Comparison of ENCODE assay signal across 12 cellular contexts in genomic region chr13:107586216-107586615, GRCh38.
DNase-seq lines count a peak whose midpoint lies in the region; ATAC-seq, FAIRE-seq and TF ChIP-seq lines count a peak whose summit lies in the region.
"Had no signal": no experiment of that assay in that cellular context is flagged by ENCODE, and none has a peak within 500 bp of the region (broad histone marks: within the 10 kb centered on the region; RNA-seq: fewer than 3 reads in every experiment).

No MANE protein-coding gene starts in this region.

- H3K27me3 Mint-ChIP-seq in stimulated activated naive CD8-positive, alpha-beta T cell treated with anti-CD3 and anti-CD28 coated beads, Interleukin-15, amount 100 ng/mL, for 72 hours: no peaks in the 10 kb centered on the region

- H3K4ac ChIP-seq in mesenchymal stem cell (ENCODE audit: low read depth in 1 of 2, low read length in 2 of 2): no peak overlapping the region

- H3K4me1 Mint-ChIP-seq in stimulated activated naive CD8-positive, alpha-beta T cell treated with anti-CD3 and anti-CD28 coated beads, Interleukin-15, amount 100 ng/mL, for 72 hours: no peaks in the 10 kb centered on the region
- H3K4me1 Mint-ChIP-seq: CD14-positive monocyte had no signal

- TF ChIP-seq CTCF in endothelial cell of umbilical vein (IDR thresholded peaks at IDR 0.05; ENCODE audit: extremely low read depth in 1 of 2, insufficient read depth in 1 of 2, low read depth in 1 of 2, low read length in 2 of 2): no peak

- H3K4me2 ChIP-seq in endothelial cell of umbilical vein (ENCODE audit: insufficient read depth, low read length) (no peak overlapping the region), mesenchymal stem cell (ENCODE audit: low read length, poor library complexity, severe bottlenecking) (no peak overlapping the region)

- H4K8ac ChIP-seq in mesenchymal stem cell (ENCODE audit: low read length): no peak overlapping the region

- CTCF ChIA-PET in endothelial cell of umbilical vein (lab: Charles Lee): no interaction called here

- ATAC-seq in HG02588 (IDR thresholded peaks at IDR 0.05; ENCODE audit: unreplicated experiment) (no peak), HG02571 (IDR thresholded peaks at IDR 0.05; ENCODE audit: unreplicated experiment) (no peak)
- ATAC-seq in stimulated activated naive CD8-positive, alpha-beta T cell treated with anti-CD3 and anti-CD28 coated beads, Interleukin-15, amount 100 ng/mL, for 72 hours: no peak

- H3K27me3 ChIP-seq in MG63 (no peaks in the 10 kb centered on the region), endothelial cell of umbilical vein (ENCODE audit: control insufficient read depth in 2 of 2, insufficient read depth in 2 of 2, low read length in 2 of 2) (no peaks in the 10 kb centered on the region), mesenchymal stem cell (ENCODE audit: control insufficient read depth in 1 of 2, insufficient read depth in 1 of 2, low read length in 2 of 2) (no peaks in the 10 kb centered on the region)

- intact Hi-C loops in endothelial cell of umbilical vein (cut with micrococcal nuclease): loop anchor here (10.0 kb wide), 1 partner anchor 381 kb away; no protein-coding TSS in a partner anchor

- H3K18ac ChIP-seq in mesenchymal stem cell (ENCODE audit: low read depth in 1 of 2, low read length in 2 of 2): no peak overlapping the region

- H3K27ac ChIP-seq in endothelial cell of umbilical vein (ENCODE audit: insufficient read depth, low read depth, low read length) (no peak overlapping the region), mesenchymal stem cell (ENCODE audit: low read length, poor library complexity, severe bottlenecking) (no peak overlapping the region)

- no peaks in the 10 kb centered on the region for H3K9me3 Mint-ChIP-seq in stimulated activated naive CD8-positive, alpha-beta T cell treated with anti-CD3 and anti-CD28 coated beads, Interleukin-15, amount 100 ng/mL, for 72 hours

- peaks cover 12% of the 10 kb centered on the region for H3K79me1 ChIP-seq in mesenchymal stem cell (replicated peaks; ENCODE audit: low read length, poor library complexity, severe bottlenecking)

- no peak overlapping the region for H2BK5ac ChIP-seq in mesenchymal stem cell (ENCODE audit: low read depth, low read length, poor library complexity, severe bottlenecking)

- no peak overlapping the region for H2BK120ac ChIP-seq in mesenchymal stem cell (ENCODE audit: low read depth, low read length)

- H4K20me1 ChIP-seq in endothelial cell of umbilical vein (replicated peaks; ENCODE audit: control insufficient read depth, extremely low read depth, insufficient read depth, low read length): no peaks in the 10 kb centered on the region

- no peaks in the 10 kb centered on the region for H3K79me2 ChIP-seq in endothelial cell of umbilical vein (ENCODE audit: control insufficient read depth, insufficient read depth, low read length)

- no peak for FAIRE-seq in endothelial cell of umbilical vein (lab: Jason Lieb, UNC)

- no peak overlapping the region for H3K23ac ChIP-seq in mesenchymal stem cell (ENCODE audit: low read length in 2 of 2)

- H3K9me1 ChIP-seq in endothelial cell of umbilical vein (replicated peaks; ENCODE audit: control insufficient read depth, extremely low read depth, insufficient read depth, low read length): no peaks in the 10 kb centered on the region

- WGBS in mesenchymal stem cell: 42% methylated on average over 2 of the region's 2 CpGs

- H3K4me3 ChIP-seq in MG63 (no peak overlapping the region), endothelial cell of umbilical vein (replicated peaks in 1 of 3; ENCODE audit: insufficient read depth in 1 of 3, low read depth in 1 of 3, low read length in 3 of 3) (no peak overlapping the region), mesenchymal stem cell (ENCODE audit: insufficient read depth in 1 of 2, low read depth in 1 of 2, low read length in 2 of 2) (no peak overlapping the region)

- no peaks in the 10 kb centered on the region for H3K36me3 ChIP-seq in MG63
- no peaks in the 10 kb centered on the region for H3K36me3 ChIP-seq in endothelial cell of umbilical vein (ENCODE audit: control insufficient read depth in 2 of 2, extremely low read depth in 1 of 2, insufficient read depth in 2 of 2, low read length in 2 of 2)
- no peaks in the 10 kb centered on the region for H3K36me3 ChIP-seq in mesenchymal stem cell (ENCODE audit: control insufficient read depth in 1 of 2, insufficient read depth in 2 of 2, low read depth in 1 of 2, low read length in 2 of 2)

- H2BK12ac ChIP-seq in mesenchymal stem cell (ENCODE audit: low read length in 2 of 2): no peak overlapping the region

- POLR2A ChIA-PET in endothelial cell of umbilical vein (lab: Charles Lee): no interaction called here

- BruUV-seq in endothelial cell of umbilical vein (replicated peaks; lab: Mats Ljungman, UMichigan): no TSS peak

- no peak overlapping the region for H3K14ac ChIP-seq in mesenchymal stem cell (ENCODE audit: low read length in 2 of 2)

- H2BK15ac ChIP-seq in mesenchymal stem cell (ENCODE audit: low read depth, poor library complexity, severe bottlenecking): no peak overlapping the region

- no peak for TF ChIP-seq POLR2A in endothelial cell of umbilical vein (IDR thresholded peaks at IDR 0.05; ENCODE audit: low read depth, low read length)

- no peak overlapping the region for H4K91ac ChIP-seq in mesenchymal stem cell (ENCODE audit: low read length)

- H3K27ac Mint-ChIP-seq in stimulated activated naive CD8-positive, alpha-beta T cell treated with anti-CD3 and anti-CD28 coated beads, Interleukin-15, amount 100 ng/mL, for 72 hours: no peak overlapping the region
- H3K27ac Mint-ChIP-seq: CD14-positive monocyte had no signal

- H3K9me3 ChIP-seq in MG63 (no peaks in the 10 kb centered on the region), endothelial cell of umbilical vein (replicated peaks; ENCODE audit: control insufficient read depth, insufficient read depth, low read length) (no peaks in the 10 kb centered on the region), mesenchymal stem cell (ENCODE audit: control insufficient read depth, low read length) (no peaks in the 10 kb centered on the region)
- H3K9me3 ChIP-seq: Caco-2 had no signal

- dilution Hi-C loops in endothelial cell of umbilical vein (cut with MboI; ENCODE audit: extremely low pct_ligation_motif_present, low sequenced_read_pairs): no loop called here

- peak; percentile 8 for DNase-seq in Daoy (ENCODE audit: low read depth)
- peak; percentile 73 for DNase-seq in MG63
- peak; percentile 6 for DNase-seq in endothelial cell of umbilical vein (ENCODE audit: low read depth, low spot score)
- peak; percentile 72 for DNase-seq in mesenchymal stem cell
- no peak for DNase-seq in stimulated activated naive CD8-positive, alpha-beta T cell treated with anti-CD3 and anti-CD28 coated beads, Interleukin-15, amount 100 ng/mL, for 72 hours
- DNase-seq: Caco-2, DMS79 treated with DMSO at 0.1 percent for 48 hours, Karpas-422, SIG-M5 had no signal

- H2AFZ ChIP-seq in endothelial cell of umbilical vein (ENCODE audit: low read depth, low read length) (no peak overlapping the region), mesenchymal stem cell (ENCODE audit: low read depth, low read length) (no peak overlapping the region)

- H3K4me3 Mint-ChIP-seq in stimulated activated naive CD8-positive, alpha-beta T cell treated with anti-CD3 and anti-CD28 coated beads, Interleukin-15, amount 100 ng/mL, for 72 hours: no peak overlapping the region
- H3K4me3 Mint-ChIP-seq: CD14-positive monocyte had no signal

- H3K9ac ChIP-seq in endothelial cell of umbilical vein (replicated peaks; ENCODE audit: extremely low read depth, insufficient read depth, low read length): no peak overlapping the region
- H3K9ac ChIP-seq in mesenchymal stem cell (ENCODE audit: low read length): no peak overlapping the region

- H2AK5ac ChIP-seq in mesenchymal stem cell (ENCODE audit: low read length, severe bottlenecking): no peak overlapping the region

- peaks cover 9% of the 10 kb centered on the region for H3K4me1 ChIP-seq in endothelial cell of umbilical vein (ENCODE audit: control insufficient read depth, extremely low read depth, insufficient read depth, low read length)
- H3K4me1 ChIP-seq in mesenchymal stem cell (ENCODE audit: control insufficient read depth, insufficient read depth, low read depth, low read length): no peaks in the 10 kb centered on the region
- H3K4me1 ChIP-seq: Caco-2 had no signal

TF ChIP-seq in endothelial cell of umbilical vein, 7 proteins besides CTCF, POLR2A, EP300 and RAD21:
- TF ChIP-seq GATA2 (IDR thresholded peaks at IDR 0.05; ENCODE audit: insufficient read depth, insufficient read length, low read depth, low read length) (no peak), EZH2 (IDR thresholded peaks at IDR 0.05; ENCODE audit: borderline replicate concordance, low read depth, low read length, severe bottlenecking) (no peak), JUN (IDR thresholded peaks at IDR 0.05; ENCODE audit: borderline replicate concordance, insufficient read depth, insufficient read length, low read depth) (no peak), FOS (IDR thresholded peaks at IDR 0.05; ENCODE audit: borderline replicate concordance, insufficient read depth, low read length) (no peak), MYC (IDR thresholded peaks at IDR 0.05; ENCODE audit: low read depth, low read length) (no peak), MAX (IDR thresholded peaks at IDR 0.05; ENCODE audit: insufficient read depth, insufficient read length) (no peak), POLR2AphosphoS5 (IDR thresholded peaks at IDR 0.05; ENCODE audit: insufficient read depth, low read depth, low read length) (no peak)

Comparison
In these comparisons a context has a peak if more than half of its experiments do, and no peak if none do; other contexts are left out.
1. DNase-seq: peak in Daoy (single experiment), MG63 (single experiment), endothelial cell of umbilical vein (single experiment) and mesenchymal stem cell (single experiment); none in stimulated activated naive CD8-positive, alpha-beta T cell treated with anti-CD3 and anti-CD28 coated beads, Interleukin-15, amount 100 ng/mL, for 72 hours (0 of 2).